ENCODE assay signal across 1 cellular context in the genomic region with DNA sequence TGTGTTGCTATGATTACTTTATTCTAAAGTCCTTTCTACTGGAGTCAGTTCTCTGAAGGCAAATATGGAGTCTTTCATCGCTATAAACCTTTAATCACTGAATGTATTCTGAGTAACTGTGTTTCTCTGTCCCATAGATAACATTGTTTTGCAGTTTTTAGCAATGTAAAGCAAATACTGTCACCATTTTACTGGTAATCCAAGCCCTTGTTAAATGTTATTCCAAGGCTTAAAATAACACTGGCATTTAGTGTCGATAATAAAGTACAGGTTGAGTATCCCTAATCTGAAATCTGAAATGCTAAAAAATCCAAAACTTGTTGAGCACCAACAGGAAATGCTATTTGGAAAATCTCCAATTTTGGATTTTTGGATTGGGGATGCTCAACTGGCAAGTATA.
A peak's percentile ranks its signal among the peaks of the same experiment; 100 is the strongest.
TF ChIP-seq lines count a peak whose summit lies in the region.

No MANE protein-coding gene starts in this region.

TF ChIP-seq in HEK293, 187 proteins besides CTCF, POLR2A, EP300 and RAD21 (continued from another document):
- TF ChIP-seq PRDM6 (tag by site-specific recombination; IDR thresholded peaks at IDR 0.05) (peak; percentile 90), ZBTB48 (tag by site-specific recombination; IDR thresholded peaks at IDR 0.05) (no peak), ZNF311 (tag by site-specific recombination; IDR thresholded peaks at IDR 0.05; ENCODE audit: borderline replicate concordance) (no peak), ZXDB (tag by site-specific recombination; IDR thresholded peaks at IDR 0.05) (peak; percentile 44; the same call in 1 of the 2 replicates), SETDB1 (IDR thresholded peaks at IDR 0.05; ENCODE audit: insufficient read length, low read length) (no peak), ZNF549 (tag by site-specific recombination; IDR thresholded peaks at IDR 0.05) (no peak), GFI1B (tag by site-specific recombination; IDR thresholded peaks at IDR 0.05) (no peak), ZNF623 (tag by site-specific recombination; IDR thresholded peaks at IDR 0.05) (no peak), ZNF596 (tag by site-specific recombination; IDR thresholded peaks at IDR 0.05) (no peak), ZNF174 (tag by site-specific recombination; IDR thresholded peaks at IDR 0.05) (no peak), ZBTB21 (tag by site-specific recombination; IDR thresholded peaks at IDR 0.05) (no peak), ZNF404 (tag by site-specific recombination; IDR thresholded peaks at IDR 0.05) (no peak), EGR2 (tag by site-specific recombination; IDR thresholded peaks at IDR 0.05; ENCODE audit: low read depth) (no peak), SCRT1 (tag by site-specific recombination; IDR thresholded peaks at IDR 0.05; ENCODE audit: borderline replicate concordance) (peak; percentile 93), ZNF133 (tag by site-specific recombination; IDR thresholded peaks at IDR 0.05) (no peak), BCL11B (tag by site-specific recombination; IDR thresholded peaks at IDR 0.05; ENCODE audit: low read depth) (0 out of 2 replicates have a peak, but pooled peaks have one; percentile 18), ZNF362 (tag by site-specific recombination; IDR thresholded peaks at IDR 0.05) (no peak), ZNF223 (tag by site-specific recombination; IDR thresholded peaks at IDR 0.05) (no peak), ZSCAN30 (tag by site-specific recombination; IDR thresholded peaks at IDR 0.05) (peak; percentile 56; the same call in 1 of the 2 replicates), ZNF629 (tag by site-specific recombination; IDR thresholded peaks at IDR 0.05) (no peak), ZNF654 (tag by site-specific recombination; IDR thresholded peaks at IDR 0.05; ENCODE audit: low read depth) (no peak), ZNF777 (tag by site-specific recombination; IDR thresholded peaks at IDR 0.05; ENCODE audit: borderline replicate concordance) (no peak), ZNF548 (tag by site-specific recombination; IDR thresholded peaks at IDR 0.05) (no peak), ZNF580 (tag by site-specific recombination; IDR thresholded peaks at IDR 0.05) (0 out of 2 replicates have a peak, but pooled peaks have one; percentile 44), OVOL3 (tag by site-specific recombination; IDR thresholded peaks at IDR 0.05) (peak; percentile 91), FEZF1 (tag by site-specific recombination; IDR thresholded peaks at IDR 0.05) (peak; percentile 86), ZBTB17 (tag by site-specific recombination; IDR thresholded peaks at IDR 0.05) (no peak), ZNF324 (tag by site-specific recombination; IDR thresholded peaks at IDR 0.05) (no peak), ZNF843 (tag by site-specific recombination; IDR thresholded peaks at IDR 0.05) (peak; percentile 88), RBAK (tag by site-specific recombination; IDR thresholded peaks at IDR 0.05) (no peak), ZNF24 (tag by site-specific recombination; IDR thresholded peaks at IDR 0.05) (no peak), KLF1 (tag by site-specific recombination; IDR thresholded peaks at IDR 0.05) (no peak), REST (tag by site-specific recombination; IDR thresholded peaks at IDR 0.05) (no peak), ZNF561 (tag by site-specific recombination; IDR thresholded peaks at IDR 0.05; ENCODE audit: borderline replicate concordance) (0 out of 2 replicates have a peak, but pooled peaks have one; percentile 41), ZNF341 (tag by site-specific recombination; IDR thresholded peaks at IDR 0.05; ENCODE audit: low read depth) (no peak)
- TF ChIP-seq, protein P1, sequence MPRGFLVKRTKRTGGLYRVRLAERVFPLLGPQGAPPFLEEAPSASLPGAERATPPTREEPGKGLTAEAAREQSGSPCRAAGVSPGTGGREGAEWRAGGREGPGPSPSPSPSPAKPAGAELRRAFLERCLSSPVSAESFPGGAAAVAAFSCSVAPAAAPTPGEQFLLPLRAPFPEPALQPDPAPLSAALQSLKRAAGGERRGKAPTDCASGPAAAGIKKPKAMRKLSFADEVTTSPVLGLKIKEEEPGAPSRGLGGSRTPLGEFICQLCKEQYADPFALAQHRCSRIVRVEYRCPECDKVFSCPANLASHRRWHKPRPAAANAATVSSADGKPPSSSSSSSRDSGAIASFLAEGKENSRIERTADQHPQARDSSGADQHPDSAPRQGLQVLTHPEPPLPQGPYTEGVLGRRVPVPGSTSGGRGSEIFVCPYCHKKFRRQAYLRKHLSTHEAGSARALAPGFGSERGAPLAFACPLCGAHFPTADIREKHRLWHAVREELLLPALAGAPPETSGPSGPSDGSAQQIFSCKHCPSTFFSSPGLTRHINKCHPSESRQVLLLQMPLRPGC (tag by site-specific recombination; IDR thresholded peaks at IDR 0.05): no peak
- TF ChIP-seq, protein P2, sequence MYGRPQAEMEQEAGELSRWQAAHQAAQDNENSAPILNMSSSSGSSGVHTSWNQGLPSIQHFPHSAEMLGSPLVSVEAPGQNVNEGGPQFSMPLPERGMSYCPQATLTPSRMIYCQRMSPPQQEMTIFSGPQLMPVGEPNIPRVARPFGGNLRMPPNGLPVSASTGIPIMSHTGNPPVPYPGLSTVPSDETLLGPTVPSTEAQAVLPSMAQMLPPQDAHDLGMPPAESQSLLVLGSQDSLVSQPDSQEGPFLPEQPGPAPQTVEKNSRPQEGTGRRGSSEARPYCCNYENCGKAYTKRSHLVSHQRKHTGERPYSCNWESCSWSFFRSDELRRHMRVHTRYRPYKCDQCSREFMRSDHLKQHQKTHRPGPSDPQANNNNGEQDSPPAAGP (tag by site-specific recombination; IDR thresholded peaks at IDR 0.05): no peak
- TF ChIP-seq, protein P3, sequence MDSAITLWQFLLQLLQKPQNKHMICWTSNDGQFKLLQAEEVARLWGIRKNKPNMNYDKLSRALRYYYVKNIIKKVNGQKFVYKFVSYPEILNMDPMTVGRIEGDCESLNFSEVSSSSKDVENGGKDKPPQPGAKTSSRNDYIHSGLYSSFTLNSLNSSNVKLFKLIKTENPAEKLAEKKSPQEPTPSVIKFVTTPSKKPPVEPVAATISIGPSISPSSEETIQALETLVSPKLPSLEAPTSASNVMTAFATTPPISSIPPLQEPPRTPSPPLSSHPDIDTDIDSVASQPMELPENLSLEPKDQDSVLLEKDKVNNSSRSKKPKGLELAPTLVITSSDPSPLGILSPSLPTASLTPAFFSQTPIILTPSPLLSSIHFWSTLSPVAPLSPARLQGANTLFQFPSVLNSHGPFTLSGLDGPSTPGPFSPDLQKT (IDR thresholded peaks at IDR 0.05; ENCODE audit: borderline replicate concordance, low read depth, low read length): no peak
- TF ChIP-seq, protein P4, sequence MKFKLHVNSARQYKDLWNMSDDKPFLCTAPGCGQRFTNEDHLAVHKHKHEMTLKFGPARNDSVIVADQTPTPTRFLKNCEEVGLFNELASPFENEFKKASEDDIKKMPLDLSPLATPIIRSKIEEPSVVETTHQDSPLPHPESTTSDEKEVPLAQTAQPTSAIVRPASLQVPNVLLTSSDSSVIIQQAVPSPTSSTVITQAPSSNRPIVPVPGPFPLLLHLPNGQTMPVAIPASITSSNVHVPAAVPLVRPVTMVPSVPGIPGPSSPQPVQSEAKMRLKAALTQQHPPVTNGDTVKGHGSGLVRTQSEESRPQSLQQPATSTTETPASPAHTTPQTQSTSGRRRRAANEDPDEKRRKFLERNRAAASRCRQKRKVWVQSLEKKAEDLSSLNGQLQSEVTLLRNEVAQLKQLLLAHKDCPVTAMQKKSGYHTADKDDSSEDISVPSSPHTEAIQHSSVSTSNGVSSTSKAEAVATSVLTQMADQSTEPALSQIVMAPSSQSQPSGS (tag by site-specific recombination; IDR thresholded peaks at IDR 0.05; ENCODE audit: low read depth): no peak
- TF ChIP-seq, protein P5, sequence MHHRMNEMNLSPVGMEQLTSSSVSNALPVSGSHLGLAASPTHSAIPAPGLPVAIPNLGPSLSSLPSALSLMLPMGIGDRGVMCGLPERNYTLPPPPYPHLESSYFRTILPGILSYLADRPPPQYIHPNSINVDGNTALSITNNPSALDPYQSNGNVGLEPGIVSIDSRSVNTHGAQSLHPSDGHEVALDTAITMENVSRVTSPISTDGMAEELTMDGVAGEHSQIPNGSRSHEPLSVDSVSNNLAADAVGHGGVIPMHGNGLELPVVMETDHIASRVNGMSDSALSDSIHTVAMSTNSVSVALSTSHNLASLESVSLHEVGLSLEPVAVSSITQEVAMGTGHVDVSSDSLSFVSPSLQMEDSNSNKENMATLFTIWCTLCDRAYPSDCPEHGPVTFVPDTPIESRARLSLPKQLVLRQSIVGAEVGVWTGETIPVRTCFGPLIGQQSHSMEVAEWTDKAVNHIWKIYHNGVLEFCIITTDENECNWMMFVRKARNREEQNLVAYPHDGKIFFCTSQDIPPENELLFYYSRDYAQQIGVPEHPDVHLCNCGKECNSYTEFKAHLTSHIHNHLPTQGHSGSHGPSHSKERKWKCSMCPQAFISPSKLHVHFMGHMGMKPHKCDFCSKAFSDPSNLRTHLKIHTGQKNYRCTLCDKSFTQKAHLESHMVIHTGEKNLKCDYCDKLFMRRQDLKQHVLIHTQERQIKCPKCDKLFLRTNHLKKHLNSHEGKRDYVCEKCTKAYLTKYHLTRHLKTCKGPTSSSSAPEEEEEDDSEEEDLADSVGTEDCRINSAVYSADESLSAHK (tag by site-specific recombination; IDR thresholded peaks at IDR 0.05): peak; percentile 60; the same call in 1 of the 2 replicates
